In genomic region chr9:101081641-101082040, GRCh38 we compare ENCODE assay signal across 1 cellular context.
TF ChIP-seq lines count a peak whose summit lies in the region.

No MANE protein-coding gene starts in this region.

TF ChIP-seq in GM23338, 12 proteins besides CTCF, POLR2A, EP300 and RAD21 (continued from another document):
- TF ChIP-seq ZNF462 (CRISPR knock-in tag; IDR thresholded peaks at IDR 0.05) (no peak), ZNF331 (CRISPR knock-in tag; IDR thresholded peaks at IDR 0.05; ENCODE audit: low read depth) (no peak), JUNB (IDR thresholded peaks at IDR 0.05; ENCODE audit: unreplicated experiment) (no peak), EZH2 (IDR thresholded peaks at IDR 0.05; ENCODE audit: low read depth, unreplicated experiment) (no peak), STAT1 (IDR thresholded peaks at IDR 0.05; ENCODE audit: unreplicated experiment) (no peak), REST (IDR thresholded peaks at IDR 0.05; ENCODE audit: unreplicated experiment) (no peak), ETS1 (IDR thresholded peaks at IDR 0.05) (no peak), ZNF114 (CRISPR knock-in tag; IDR thresholded peaks at IDR 0.05) (no peak)
